In genomic region chr12:92363295-92364146, GRCh38 we compare ENCODE assay signal across 9 cellular contexts.
DNase-seq lines count a peak whose midpoint lies in the region; ATAC-seq and TF ChIP-seq lines count a peak whose summit lies in the region.
"Had no signal": no experiment of that assay in that cellular context is flagged by ENCODE, and none has a peak within 500 bp of the region (broad histone marks: within the 10 kb centered on the region; RNA-seq: fewer than 3 reads in every experiment).

No MANE protein-coding gene starts in this region.

- peak overlapping the region; percentile 26 for H3K27ac Mint-ChIP-seq in mesothelial cell of epicardium

- H3K9me3 Mint-ChIP-seq in mesothelial cell of epicardium = no peaks in the 10 kb centered on the region

- no peaks in the 10 kb centered on the region for H3K27me3 Mint-ChIP-seq in mesothelial cell of epicardium (ENCODE audit: low read depth)

- ATAC-seq in GM19023 (IDR thresholded peaks at IDR 0.05; ENCODE audit: unreplicated experiment) (peak; percentile 68), HG03135 (IDR thresholded peaks at IDR 0.05; ENCODE audit: unreplicated experiment) (peak; percentile 73)
- ATAC-seq: HCT116 had no signal

- H3K36me3 Mint-ChIP-seq in mesothelial cell of epicardium = no peaks in the 10 kb centered on the region

- no peak for TF ChIP-seq CTCF in mesothelial cell of epicardium (IDR thresholded peaks at IDR 0.05; ENCODE audit: unreplicated experiment)

- peak overlapping the region; percentile 49 for H3K27ac ChIP-seq in caudate nucleus (ENCODE audit: low read depth, low read length)
- no peak overlapping the region for H3K27ac ChIP-seq in substantia nigra (ENCODE audit: low read depth, low read length, poor library complexity, severe bottlenecking)

- H3K4me1 Mint-ChIP-seq in mesothelial cell of epicardium = peaks cover 23% of the 10 kb centered on the region

- peak; percentile 66 for DNase-seq in AG20443 (ENCODE audit: low spot score)
- DNase-seq in T-helper 1 cell = peak; percentile 16 to 68 (median 45)
- peak in 37 of 61 donors; percentile 1 to 54 (median 16) for DNase-seq in caudate nucleus (lab: John Stamatoyannopoulos, UW)
- no peak for DNase-seq in mesothelial cell of epicardium (ENCODE audit: low spot score in 2 of 2, unreplicated experiment in 2 of 2)
- DNase-seq in substantia nigra (lab: John Stamatoyannopoulos, UW) = peak in 36 of 49 donors; percentile 4 to 58 (median 22)
- DNase-seq in NCI-H2196 treated with DMSO at 0.1 percent for 48 hours (lab: John Stamatoyannopoulos, UW; ENCODE audit: unreplicated experiment) = no peak

- no peak overlapping the region for H3K4me3 Mint-ChIP-seq in mesothelial cell of epicardium

Comparison
In these comparisons a context has a peak if more than half of its experiments do, and no peak if none do; other contexts are left out.
1. DNase-seq: peak in AG20443 (single experiment), T-helper 1 cell (5 of 5), caudate nucleus (37 of 61) and substantia nigra (36 of 49); none in mesothelial cell of epicardium (0 of 2) and NCI-H2196 treated with DMSO at 0.1 percent for 48 hours (single experiment).